11 cellular contexts compared by ENCODE assay signal in genomic region chr10:77505431-77506334, GRCh38.
DNase-seq lines count a peak whose midpoint lies in the region; ATAC-seq and TF ChIP-seq lines count a peak whose summit lies in the region.
"Had no signal": no experiment of that assay in that cellular context is flagged by ENCODE, and none has a peak within 500 bp of the region (broad histone marks: within the 10 kb centered on the region; RNA-seq: fewer than 3 reads in every experiment).

No MANE protein-coding gene starts in this region.

- WGBS in esophagus muscularis mucosa: 51% methylated on average over 2 of the region's 2 CpGs

- TF ChIP-seq EP300 in esophagus muscularis mucosa (IDR thresholded peaks at IDR 0.05): no peak

- POLR2A ChIA-PET in Panc1 (lab: Charles Lee): interaction anchor here (0.6 to 0.7 kb wide), 2 partner anchors 57 to 211 kb away, joined by 6 read pairs; no protein-coding TSS in a partner anchor

- H3K36me3 ChIP-seq in Panc1 (ENCODE audit: control insufficient read depth, insufficient read depth, low read length): no peaks in the 10 kb centered on the region
- no peaks in the 10 kb centered on the region for H3K36me3 ChIP-seq in esophagus muscularis mucosa
- H3K36me3 ChIP-seq: uterus had no signal

- H3K4me3 ChIP-seq in Panc1 (ENCODE audit: low read depth in 2 of 2, low read length in 2 of 2) (no peak overlapping the region), esophagus muscularis mucosa (no peak overlapping the region), skeletal muscle cell (ENCODE audit: low read depth, low read length) (no peak overlapping the region)
- H3K4me3 ChIP-seq: uterus had no signal

- no peak for TF ChIP-seq POLR2A in esophagus muscularis mucosa (IDR thresholded peaks at IDR 0.05; ENCODE audit: low read depth)

- in situ Hi-C loops in Panc1 (cut with HindIII; ENCODE audit: low pct_unique_long_range_greater_than_20kb, low sequenced_read_pairs): no loop called here

- DNase-seq in EL (peak; percentile 96), Panc1 (ENCODE audit: low read depth, low spot score) (peak; percentile 85), esophagus muscularis mucosa (ENCODE audit: extremely low spot score) (no peak), skeletal muscle cell (ENCODE audit: low read depth) (peak; percentile 74), HUDEP-2 (lab: John Stamatoyannopoulos, UW; ENCODE audit: unreplicated experiment in 76 of 76) (no peak)
- no peak for DNase-seq in activated CD8-positive, alpha-beta memory T cell treated with anti-CD3 and anti-CD28 coated beads for 24 hours
- DNase-seq: NCI-H2029 treated with DMSO at 0.1 percent for 48 hours; stimulated activated CD4-positive, alpha-beta T cell treated with anti-CD3 and anti-CD28 coated beads, Interleukin-1b, Interleukin-23, amount 100 ng/mL, for 48 hours; uterus had no signal

- intact Hi-C loops in Panc1 (cut with micrococcal nuclease; ENCODE audit: unreplicated experiment): no loop called here
- intact Hi-C loops in esophagus muscularis mucosa (cut with DNase I): no loop called here

- ATAC-seq in Panc1 (peak; percentile 52), HG03439 (IDR thresholded peaks at IDR 0.05; ENCODE audit: unreplicated experiment) (no peak), HG03457 (IDR thresholded peaks at IDR 0.05; ENCODE audit: unreplicated experiment) (no peak)

- H3K9me3 ChIP-seq in Panc1 (ENCODE audit: control insufficient read depth, insufficient read depth, low read depth, low read length): no peaks in the 10 kb centered on the region
- H3K9me3 ChIP-seq in esophagus muscularis mucosa: no peaks in the 10 kb centered on the region
- H3K9me3 ChIP-seq: uterus had no signal

- no TSS peak for BruUV-seq in Panc1 (replicated peaks; lab: Mats Ljungman, UMichigan)

- peaks cover 82% of the 10 kb centered on the region for H3K4me1 ChIP-seq in Panc1 (ENCODE audit: control insufficient read depth, insufficient read depth, low read length)
- H3K4me1 ChIP-seq in esophagus muscularis mucosa: peaks cover 6 to 70% (median 52%) of the 10 kb centered on the region in 4 donors

- peak overlapping the region; percentile 88 for H3K27ac ChIP-seq in Panc1 (ENCODE audit: low read length)
- peak overlapping the region in 3 of 4 donors; percentile 8 to 21 (median 12) for H3K27ac ChIP-seq in esophagus muscularis mucosa (replicated peaks in 1 of 4)

- TF ChIP-seq CTCF in Panc1 (IDR thresholded peaks at IDR 0.05): no peak
- no peak for TF ChIP-seq CTCF in esophagus muscularis mucosa (IDR thresholded peaks at IDR 0.05)

- CTCF ChIA-PET in Panc1 (lab: Charles Lee): interaction anchor here (1.5 kb wide), 1 partner anchor 19 kb away, joined by 9 read pairs; no protein-coding TSS in a partner anchor

- H3K27me3 ChIP-seq in Panc1 (ENCODE audit: control insufficient read depth, insufficient read depth, low read length) (no peaks in the 10 kb centered on the region), esophagus muscularis mucosa (no peaks in the 10 kb centered on the region)
- H3K27me3 ChIP-seq: uterus had no signal

Comparison
In these comparisons a context has a peak if more than half of its experiments do, and no peak if none do; other contexts are left out.
1. DNase-seq: peak in EL (single experiment), Panc1 (single experiment) and skeletal muscle cell (single experiment); none in esophagus muscularis mucosa (single experiment), HUDEP-2 (0 of 76) and activated CD8-positive, alpha-beta memory T cell treated with anti-CD3 and anti-CD28 coated beads for 24 hours (single experiment).